17 cellular contexts compared by ENCODE assay signal in the genomic region with DNA sequence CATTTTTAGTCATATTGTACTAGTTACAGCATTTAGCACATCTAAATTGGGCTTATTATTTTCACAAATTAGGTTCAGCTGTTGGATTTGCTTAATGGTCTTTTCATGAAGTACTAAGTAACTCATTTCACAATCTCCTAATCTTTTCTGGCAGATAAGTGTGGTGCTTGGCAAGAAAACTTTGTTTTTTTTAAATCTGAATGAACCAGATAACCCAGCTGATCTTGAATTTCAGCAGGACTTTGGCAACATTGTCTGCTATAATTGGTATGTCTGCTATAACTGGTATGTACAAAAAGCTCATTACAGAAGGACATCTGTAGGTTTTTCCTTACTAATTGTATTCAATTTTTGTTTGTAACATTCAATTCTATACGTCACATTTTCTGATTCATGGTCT.
"Had no signal": no experiment of that assay in that cellular context is flagged by ENCODE, and none has a peak within 500 bp of the region (broad histone marks: within the 10 kb centered on the region; RNA-seq: fewer than 3 reads in every experiment).

No MANE protein-coding gene starts in this region.

- H3K9me3 ChIP-seq: colonic mucosa, esophagus muscularis mucosa, gastroesophageal sphincter, uterus had no signal

- DNase-seq: activated CD4-positive, CD25-positive, alpha-beta regulatory T cell treated with anti-CD3 and anti-CD28 coated beads, Interleukin-2, amount 50 U/mL, for 72 hours; activated naive CD4-positive, alpha-beta T cell; activated T-cell treated with anti-CD3 and anti-CD28 coated beads for 4 hours; colonic mucosa; heart right ventricle; mesenchymal stem cell; naive thymus-derived CD8-positive, alpha-beta T cell; stimulated activated CD4-positive, alpha-beta T cell treated with anti-CD3 and anti-CD28 coated beads, Interleukin-2, amount 100 ng/mL, for 48 hours; stimulated activated naive B cell treated with anti-CD40 and anti-IgM and Interleukin-4, amounts not matched to agents 10 μg/mL and 1 μg/mL and 100 μg/mL, for 72 hours; T-cell; T1000; tibial artery; uterus had no signal

- H3K27ac Mint-ChIP-seq: naive thymus-derived CD8-positive, alpha-beta T cell; stimulated activated naive B cell treated with anti-CD40 and anti-IgM and Interleukin-4, amounts not matched to agents 10 μg/mL and 1 μg/mL and 100 μg/mL, for 72 hours; T-cell had no signal

- H3K36me3 ChIP-seq: colonic mucosa, uterus had no signal

- H3K4me3 ChIP-seq: cardiac muscle cell, colonic mucosa, esophagus muscularis mucosa, gastroesophageal sphincter, heart right ventricle, tibial artery, uterus had no signal

- H3K4me3 Mint-ChIP-seq: naive thymus-derived CD8-positive, alpha-beta T cell; stimulated activated naive B cell treated with anti-CD40 and anti-IgM and Interleukin-4, amounts not matched to agents 10 μg/mL and 1 μg/mL and 100 μg/mL, for 72 hours; T-cell had no signal

- ATAC-seq: gastroesophageal sphincter; naive thymus-derived CD8-positive, alpha-beta T cell; stimulated activated naive B cell treated with anti-CD40 and anti-IgM and Interleukin-4, amounts not matched to agents 10 μg/mL and 1 μg/mL and 100 μg/mL, for 72 hours; T-cell had no signal

- H3K4me1 ChIP-seq: colonic mucosa, esophagus muscularis mucosa, gastroesophageal sphincter, heart right ventricle, parathyroid adenoma, tibial artery, uterus had no signal

- H3K27me3 ChIP-seq: cardiac muscle cell, colonic mucosa, esophagus muscularis mucosa, gastroesophageal sphincter, heart right ventricle, tibial artery, uterus had no signal

- H3K27me3 Mint-ChIP-seq: naive thymus-derived CD8-positive, alpha-beta T cell; stimulated activated naive B cell treated with anti-CD40 and anti-IgM and Interleukin-4, amounts not matched to agents 10 μg/mL and 1 μg/mL and 100 μg/mL, for 72 hours; T-cell had no signal

- H3K27ac ChIP-seq: cardiac muscle cell, colonic mucosa, esophagus muscularis mucosa, gastroesophageal sphincter, heart right ventricle, parathyroid adenoma, tibial artery, uterus had no signal

- H3K4me1 Mint-ChIP-seq: naive thymus-derived CD8-positive, alpha-beta T cell; stimulated activated naive B cell treated with anti-CD40 and anti-IgM and Interleukin-4, amounts not matched to agents 10 μg/mL and 1 μg/mL and 100 μg/mL, for 72 hours; T-cell had no signal
